16 cellular contexts compared by ENCODE assay signal in the genomic region with DNA sequence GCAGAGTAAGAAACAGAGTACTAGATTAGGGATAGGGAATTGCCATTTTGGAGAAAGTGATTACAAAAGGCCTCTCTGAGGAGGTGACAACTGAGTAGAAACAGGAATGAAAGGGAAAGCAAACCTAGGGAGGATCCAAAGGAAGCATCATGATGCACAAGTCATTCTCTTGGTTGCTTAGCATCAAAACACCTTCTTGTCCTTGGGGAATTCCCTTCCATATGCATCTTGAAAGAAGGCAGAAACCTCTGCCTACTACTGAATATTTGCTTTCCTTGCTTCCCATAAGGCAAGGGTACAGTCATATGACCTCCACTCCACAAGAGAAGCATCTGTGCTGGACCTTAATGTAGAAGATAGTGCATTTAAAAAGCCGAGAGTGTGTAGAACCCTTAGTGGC. TPM values are rescaled to one million over a fixed set of nuclear protein-coding genes. Genes with fewer than 3 reads are reported as not detected.
A peak's percentile ranks its signal among the peaks of the same experiment; 100 is the strongest.
DNase-seq lines count a peak whose midpoint lies in the region; ATAC-seq and TF ChIP-seq lines count a peak whose summit lies in the region.
"Had no signal": no experiment of that assay in that cellular context is flagged by ENCODE, and none has a peak within 500 bp of the region (broad histone marks: within the 10 kb centered on the region; RNA-seq: fewer than 3 reads in every experiment).

No MANE protein-coding gene starts in this region.

- no peaks in the 10 kb centered on the region for H3K9me3 ChIP-seq in CD4-positive, alpha-beta memory T cell (ENCODE audit: control insufficient read depth in 1 of 2, low read length in 2 of 2)

- peak overlapping the region in 1 of 8 donors; percentile 2 for H3K4me3 Mint-ChIP-seq in CD4-positive, alpha-beta memory T cell
- no peak overlapping the region for H3K4me3 Mint-ChIP-seq in nephron progenitor cell
- H3K4me3 Mint-ChIP-seq in MCF 10A (ENCODE audit: unreplicated experiment): no peak overlapping the region
- H3K4me3 Mint-ChIP-seq: B cell, nephron had no signal

- peak overlapping the region in 2 of 7 donors; percentile 9 to 10 for H3K27ac Mint-ChIP-seq in CD4-positive, alpha-beta memory T cell
- no peak overlapping the region for H3K27ac Mint-ChIP-seq in nephron progenitor cell
- no peak overlapping the region for H3K27ac Mint-ChIP-seq in MCF 10A (ENCODE audit: low read depth, unreplicated experiment)
- H3K27ac Mint-ChIP-seq: B cell, nephron had no signal

- POLR2A ChIA-PET in CD4-positive, alpha-beta memory T cell (lab: Charles Lee; ENCODE audit: partially characterized antibody): no interaction called here
- POLR2A ChIA-PET in MCF 10A (lab: Yijun Ruan, JAX): no interaction called here

- intact Hi-C loops in CD4-positive, alpha-beta memory T cell (cut with micrococcal nuclease): no loop called here
- intact Hi-C loops in MCF 10A (cut with micrococcal nuclease): no loop called here

- no peaks in the 10 kb centered on the region for H3K4me1 ChIP-seq in CD4-positive, alpha-beta memory T cell (ENCODE audit: insufficient read depth, low read length)

- no peak for TF ChIP-seq CTCF in AG10803 (conservative IDR thresholded peaks at IDR 0.05; ENCODE audit: low read length)
- no peak for TF ChIP-seq CTCF in fibroblast of mammary gland (conservative IDR thresholded peaks at IDR 0.05; ENCODE audit: control insufficient read depth, insufficient read depth, low read depth, low read length)
- no peak for TF ChIP-seq CTCF in nephron progenitor cell (IDR thresholded peaks at IDR 0.05)
- no peak for TF ChIP-seq CTCF in MCF 10A (IDR thresholded peaks at IDR 0.05; ENCODE audit: unreplicated experiment)

- no TSS peak for BruUV-seq in MCF 10A (replicated peaks; lab: Mats Ljungman, UMichigan)

- no peaks in the 10 kb centered on the region for H3K27me3 Mint-ChIP-seq in CD4-positive, alpha-beta memory T cell
- H3K27me3 Mint-ChIP-seq in nephron progenitor cell (ENCODE audit: low read depth, poor library complexity) (no peaks in the 10 kb centered on the region), MCF 10A (ENCODE audit: insufficient read depth, unreplicated experiment) (no peaks in the 10 kb centered on the region)
- H3K27me3 Mint-ChIP-seq: B cell had no signal

- H3K4me1 Mint-ChIP-seq in CD4-positive, alpha-beta memory T cell: peaks cover 5 to 19% (median 14%) of the 10 kb centered on the region in 4 donors
- H3K4me1 Mint-ChIP-seq in nephron progenitor cell (peaks cover 9% of the 10 kb centered on the region), MCF 10A (ENCODE audit: insufficient read depth, unreplicated experiment) (peaks cover 14% of the 10 kb centered on the region)
- H3K4me1 Mint-ChIP-seq: nephron had no signal

- no peaks in the 10 kb centered on the region for H3K9me3 Mint-ChIP-seq in CD4-positive, alpha-beta memory T cell
- no peaks in the 10 kb centered on the region for H3K9me3 Mint-ChIP-seq in nephron progenitor cell
- no peaks in the 10 kb centered on the region for H3K9me3 Mint-ChIP-seq in MCF 10A (ENCODE audit: unreplicated experiment)
- H3K9me3 Mint-ChIP-seq: nephron had no signal

- H3K4me3 ChIP-seq in AG10803 (ENCODE audit: low read length) (no peak overlapping the region), fibroblast of mammary gland (ENCODE audit: control insufficient read depth, low read depth, low read length) (no peak overlapping the region)
- no peak overlapping the region for H3K4me3 ChIP-seq in CD4-positive, alpha-beta memory T cell (ENCODE audit: low read length in 2 of 2)
- H3K4me3 ChIP-seq: SK-N-MC had no signal

- peak; percentile 47 for ATAC-seq in GM18858 (IDR thresholded peaks at IDR 0.05; ENCODE audit: unreplicated experiment)
- ATAC-seq: left ventricle myocardium superior had no signal

- CTCF ChIA-PET in CD4-positive, alpha-beta memory T cell (lab: Charles Lee; ENCODE audit: partially characterized antibody): no interaction called here
- CTCF ChIA-PET in MCF 10A (lab: Yijun Ruan, JAX): interaction anchor here (1.1 to 3.1 kb wide), 2 partner anchors 14 to 183 kb away, joined by 3 to 11 read pairs; no protein-coding TSS in a partner anchor

- peaks cover 1 to 11% of the 10 kb centered on the region in 2 donors for H3K36me3 Mint-ChIP-seq in CD4-positive, alpha-beta memory T cell
- peaks cover 15% of the 10 kb centered on the region for H3K36me3 Mint-ChIP-seq in nephron progenitor cell (ENCODE audit: low read depth)
- peaks cover 11% of the 10 kb centered on the region for H3K36me3 Mint-ChIP-seq in MCF 10A (ENCODE audit: insufficient read depth, unreplicated experiment)

- peak; percentile 16 for DNase-seq in AG10803 (ENCODE audit: low read depth)
- DNase-seq in NCI-H2171 treated with DMSO at 0.1 percent for 48 hours (lab: John Stamatoyannopoulos, UW): peak; percentile 60
- DNase-seq in fibroblast of mammary gland (ENCODE audit: low read depth): peak; percentile 50
- DNase-seq in CD4-positive, alpha-beta memory T cell: no peak
- no peak for DNase-seq in nephron progenitor cell
- DNase-seq in MCF 10A (ENCODE audit: unreplicated experiment): no peak
- DNase-seq in T1000 (lab: John Stamatoyannopoulos, UW): no peak
- DNase-seq: amygdala, erythroblast, left ventricle myocardium superior, NCI-H1092, WERI-Rb-1 had no signal

- no peaks in the 10 kb centered on the region for H3K27me3 ChIP-seq in CD4-positive, alpha-beta memory T cell (ENCODE audit: insufficient read depth, low read length)

- no peaks in the 10 kb centered on the region for H3K36me3 ChIP-seq in CD4-positive, alpha-beta memory T cell (ENCODE audit: insufficient read depth, low read length)
- H3K36me3 ChIP-seq: WERI-Rb-1 had no signal

- H3K27ac ChIP-seq in CD4-positive, alpha-beta memory T cell (ENCODE audit: low read depth, low read length): no peak overlapping the region
- H3K27ac ChIP-seq: SK-N-MC, WERI-Rb-1 had no signal

RNA-seq across cellular contexts. Expression of a gene that starts 24.1 kb away (rescaled TPM):
- total RNA-seq in CD4-positive, alpha-beta memory T cell: 10 to 100 TPM; 15.1 to 17.0 TPM
- 10 to 100 TPM; 28.9 to 31.6 TPM for polyA plus RNA-seq in CD4-positive, alpha-beta memory T cell
- total RNA-seq in MCF 10A (2022): 33.4 and 38.5 TPM in 2 replicates

Comparison
In these comparisons a context has a peak if more than half of its experiments do, and no peak if none do; other contexts are left out.
1. DNase-seq: peak in AG10803 (single experiment), NCI-H2171 treated with DMSO at 0.1 percent for 48 hours (single experiment) and fibroblast of mammary gland (single experiment); none in CD4-positive, alpha-beta memory T cell (0 of 5), nephron progenitor cell (single experiment), MCF 10A (single experiment) and T1000 (single experiment).